ENCODE assay signal across 16 cellular contexts in the genomic region with DNA sequence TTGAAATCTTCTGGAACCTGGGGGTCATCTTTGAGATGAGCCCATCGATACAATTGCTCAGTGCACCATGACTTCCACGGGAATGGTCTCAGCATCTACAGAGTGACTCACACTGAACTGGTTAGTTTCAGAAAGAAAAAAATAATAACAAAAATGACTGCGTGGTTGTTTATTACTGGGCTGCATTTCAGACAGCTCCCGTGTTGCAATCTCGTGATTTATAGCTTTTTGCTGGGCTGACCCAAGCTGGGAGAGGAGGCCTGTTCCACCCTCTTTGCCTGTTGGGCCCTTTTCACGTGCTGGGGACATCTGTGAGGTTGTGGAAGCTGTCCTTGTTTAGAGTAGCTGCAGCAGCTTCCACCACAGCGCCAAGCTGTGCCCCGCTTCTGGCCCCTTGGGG.
DNase-seq lines count a peak whose midpoint lies in the region; TF ChIP-seq lines count a peak whose summit lies in the region.
"Had no signal": no experiment of that assay in that cellular context is flagged by ENCODE, and none has a peak within 500 bp of the region (broad histone marks: within the 10 kb centered on the region; RNA-seq: fewer than 3 reads in every experiment).

No MANE protein-coding gene starts in this region.

- H3K4me3 ChIP-seq in HEK293 (ENCODE audit: low read depth, low read length) (no peak overlapping the region), fibroblast of villous mesenchyme (ENCODE audit: low read depth, low read length) (no peak overlapping the region), BE2C (ENCODE audit: low read depth, low read length) (no peak overlapping the region)
- H3K4me3 ChIP-seq: lower lobe of right lung, stomach had no signal

- no peaks in the 10 kb centered on the region for H3K36me3 Mint-ChIP-seq in type B pancreatic cell
- H3K36me3 Mint-ChIP-seq in activated naive CD8-positive, alpha-beta T cell treated with anti-CD3 and anti-CD28 coated beads for 36 hours: no peaks in the 10 kb centered on the region

- H3K4me1 Mint-ChIP-seq in type B pancreatic cell (ENCODE audit: unreplicated experiment): no peaks in the 10 kb centered on the region
- no peaks in the 10 kb centered on the region for H3K4me1 Mint-ChIP-seq in activated naive CD8-positive, alpha-beta T cell treated with anti-CD3 and anti-CD28 coated beads for 36 hours

- DNase-seq in SK-MEL-5 (ENCODE audit: low read depth, low spot score) (peak; percentile 43), fibroblast of villous mesenchyme (ENCODE audit: low read depth) (peak; percentile 94), type B pancreatic cell (ENCODE audit: extremely low spot score, unreplicated experiment) (no peak), NCI-H2107 treated with DMSO at 0.1 percent for 48 hours (lab: John Stamatoyannopoulos, UW; ENCODE audit: unreplicated experiment) (no peak), NCI-H69 (lab: John Stamatoyannopoulos, UW) (no peak), BE2C (no peak)
- DNase-seq in activated naive CD8-positive, alpha-beta T cell treated with anti-CD3 and anti-CD28 coated beads for 36 hours: no peak
- DNase-seq: activated CD8-positive, alpha-beta T cell treated with anti-CD3 and anti-CD28 coated beads for 36 hours; activated effector memory CD4-positive, alpha-beta T cell treated with anti-CD3 and anti-CD28 coated beads, Interleukin-2, amount 50 U/mL, for 16 hours; Caco-2; lower lobe of right lung; NCI-H1417; nephron progenitor cell; stomach had no signal

- H3K27ac ChIP-seq in HEK293 (ENCODE audit: extremely low read depth, low read depth, low read length): no peak overlapping the region
- H3K27ac ChIP-seq: lower lobe of right lung had no signal

- H3K27me3 ChIP-seq in BE2C: no peaks in the 10 kb centered on the region

- CTCF ChIA-PET in HEK293 (lab: Yijun Ruan, JAX): interaction anchor here (0.6 to 0.7 kb wide), 2 partner anchors 86 to 490 kb away, joined by 3 to 4 read pairs; no protein-coding TSS in a partner anchor

- no peak overlapping the region for H3K27ac Mint-ChIP-seq in type B pancreatic cell
- no peak overlapping the region for H3K27ac Mint-ChIP-seq in activated naive CD8-positive, alpha-beta T cell treated with anti-CD3 and anti-CD28 coated beads for 36 hours
- H3K27ac Mint-ChIP-seq: activated CD8-positive, alpha-beta T cell treated with anti-CD3 and anti-CD28 coated beads for 36 hours; nephron progenitor cell; T-helper 2 cell treated with Interferon-gamma antibody and Interleukin-4, amounts not matched to agents 5 μg/mL and 100 μg/mL, for 36 hours had no signal

- no peaks in the 10 kb centered on the region for H3K4me1 ChIP-seq in HEK293 (ENCODE audit: control insufficient read depth, insufficient read depth, low read length)
- H3K4me1 ChIP-seq in BE2C: no peaks in the 10 kb centered on the region
- H3K4me1 ChIP-seq: Caco-2, lower lobe of right lung had no signal

- no peaks in the 10 kb centered on the region for H3K36me3 ChIP-seq in HEK293 (ENCODE audit: control insufficient read depth in 2 of 2, insufficient read depth in 1 of 2, low read length in 2 of 2)
- no peaks in the 10 kb centered on the region for H3K36me3 ChIP-seq in BE2C
- H3K36me3 ChIP-seq: lower lobe of right lung, stomach had no signal

- no peak for TF ChIP-seq CTCF in HEK293 (tag by site-specific recombination; IDR thresholded peaks at IDR 0.05)
- no peak for TF ChIP-seq CTCF in fibroblast of villous mesenchyme (IDR thresholded peaks at IDR 0.05; ENCODE audit: insufficient read depth, low read depth, low read length)
- no peak for TF ChIP-seq CTCF in type B pancreatic cell (conservative IDR thresholded peaks at IDR 0.05)
- no peak for TF ChIP-seq CTCF in BE2C (IDR thresholded peaks at IDR 0.05; ENCODE audit: low read depth, low read length)

- H3K27me3 Mint-ChIP-seq in type B pancreatic cell: peaks cover 8% of the 10 kb centered on the region
- peaks cover 13% of the 10 kb centered on the region for H3K27me3 Mint-ChIP-seq in activated naive CD8-positive, alpha-beta T cell treated with anti-CD3 and anti-CD28 coated beads for 36 hours

- in situ Hi-C loops in SK-MEL-5 (cut with HindIII; ENCODE audit: low pct_unique_long_range_greater_than_20kb, low sequenced_read_pairs): no loop called here

- H3K9me3 Mint-ChIP-seq in type B pancreatic cell: no peaks in the 10 kb centered on the region
- H3K9me3 Mint-ChIP-seq in activated naive CD8-positive, alpha-beta T cell treated with anti-CD3 and anti-CD28 coated beads for 36 hours: no peaks in the 10 kb centered on the region
- H3K9me3 Mint-ChIP-seq: activated CD8-positive, alpha-beta T cell treated with anti-CD3 and anti-CD28 coated beads for 36 hours; nephron progenitor cell; T-helper 2 cell treated with Interferon-gamma antibody and Interleukin-4, amounts not matched to agents 5 μg/mL and 100 μg/mL, for 36 hours had no signal

- peak overlapping the region; percentile 32 for H3K4me3 Mint-ChIP-seq in type B pancreatic cell
- no peak overlapping the region for H3K4me3 Mint-ChIP-seq in activated naive CD8-positive, alpha-beta T cell treated with anti-CD3 and anti-CD28 coated beads for 36 hours
- H3K4me3 Mint-ChIP-seq: activated CD8-positive, alpha-beta T cell treated with anti-CD3 and anti-CD28 coated beads for 36 hours; nephron progenitor cell; T-helper 2 cell treated with Interferon-gamma antibody and Interleukin-4, amounts not matched to agents 5 μg/mL and 100 μg/mL, for 36 hours had no signal

- POLR2A ChIA-PET in HEK293 (lab: Yijun Ruan, JAX): no interaction called here

- H3K9me3 ChIP-seq in HEK293 (ENCODE audit: control insufficient read depth, insufficient read depth, low read depth, low read length): no peaks in the 10 kb centered on the region
- H3K9me3 ChIP-seq in BE2C: no peaks in the 10 kb centered on the region
- H3K9me3 ChIP-seq: lower lobe of right lung, stomach had no signal

TF ChIP-seq in HEK293, 187 proteins besides CTCF, POLR2A, EP300 and RAD21:
- TF ChIP-seq, protein P1, sequence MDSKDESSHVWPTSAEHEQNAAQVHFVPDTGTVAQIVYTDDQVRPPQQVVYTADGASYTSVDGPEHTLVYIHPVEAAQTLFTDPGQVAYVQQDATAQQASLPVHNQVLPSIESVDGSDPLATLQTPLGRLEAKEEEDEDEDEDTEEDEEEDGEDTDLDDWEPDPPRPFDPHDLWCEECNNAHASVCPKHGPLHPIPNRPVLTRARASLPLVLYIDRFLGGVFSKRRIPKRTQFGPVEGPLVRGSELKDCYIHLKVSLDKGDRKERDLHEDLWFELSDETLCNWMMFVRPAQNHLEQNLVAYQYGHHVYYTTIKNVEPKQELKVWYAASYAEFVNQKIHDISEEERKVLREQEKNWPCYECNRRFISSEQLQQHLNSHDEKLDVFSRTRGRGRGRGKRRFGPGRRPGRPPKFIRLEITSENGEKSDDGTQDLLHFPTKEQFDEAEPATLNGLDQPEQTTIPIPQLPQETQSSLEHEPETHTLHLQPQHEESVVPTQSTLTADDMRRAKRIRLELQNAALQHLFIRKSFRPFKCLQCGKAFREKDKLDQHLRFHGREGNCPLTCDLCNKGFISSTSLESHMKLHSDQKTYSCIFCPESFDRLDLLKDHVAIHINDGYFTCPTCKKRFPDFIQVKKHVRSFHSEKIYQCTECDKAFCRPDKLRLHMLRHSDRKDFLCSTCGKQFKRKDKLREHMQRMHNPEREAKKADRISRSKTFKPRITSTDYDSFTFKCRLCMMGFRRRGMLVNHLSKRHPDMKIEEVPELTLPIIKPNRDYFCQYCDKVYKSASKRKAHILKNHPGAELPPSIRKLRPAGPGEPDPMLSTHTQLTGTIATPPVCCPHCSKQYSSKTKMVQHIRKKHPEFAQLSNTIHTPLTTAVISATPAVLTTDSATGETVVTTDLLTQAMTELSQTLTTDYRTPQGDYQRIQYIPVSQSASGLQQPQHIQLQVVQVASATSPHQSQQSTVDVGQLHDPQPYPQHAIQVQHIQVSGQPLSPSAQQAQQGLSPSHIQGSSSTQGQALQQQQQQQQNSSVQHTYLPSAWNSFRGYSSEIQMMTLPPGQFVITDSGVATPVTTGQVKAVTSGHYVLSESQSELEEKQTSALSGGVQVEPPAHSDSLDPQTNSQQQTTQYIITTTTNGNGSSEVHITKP (tag by site-specific recombination; IDR thresholded peaks at IDR 0.05): peak; percentile 62
- TF ChIP-seq OSR2 (tag by site-specific recombination; IDR thresholded peaks at IDR 0.05) (peak; percentile 42; the same call in 1 of the 2 replicates), SP7 (tag by site-specific recombination; IDR thresholded peaks at IDR 0.05) (0 out of 2 replicates have a peak, but pooled peaks have one; percentile 28), OVOL3 (tag by site-specific recombination; IDR thresholded peaks at IDR 0.05) (no peak)

Comparison
In these comparisons a context has a peak if more than half of its experiments do, and no peak if none do; other contexts are left out.
1. DNase-seq: peak in SK-MEL-5 (single experiment) and fibroblast of villous mesenchyme (single experiment); none in type B pancreatic cell (single experiment), activated naive CD8-positive, alpha-beta T cell treated with anti-CD3 and anti-CD28 coated beads for 36 hours (single experiment), NCI-H2107 treated with DMSO at 0.1 percent for 48 hours (single experiment), NCI-H69 (single experiment) and BE2C (single experiment).